ENCODE assay signal across 1 cellular context in the genomic region with DNA sequence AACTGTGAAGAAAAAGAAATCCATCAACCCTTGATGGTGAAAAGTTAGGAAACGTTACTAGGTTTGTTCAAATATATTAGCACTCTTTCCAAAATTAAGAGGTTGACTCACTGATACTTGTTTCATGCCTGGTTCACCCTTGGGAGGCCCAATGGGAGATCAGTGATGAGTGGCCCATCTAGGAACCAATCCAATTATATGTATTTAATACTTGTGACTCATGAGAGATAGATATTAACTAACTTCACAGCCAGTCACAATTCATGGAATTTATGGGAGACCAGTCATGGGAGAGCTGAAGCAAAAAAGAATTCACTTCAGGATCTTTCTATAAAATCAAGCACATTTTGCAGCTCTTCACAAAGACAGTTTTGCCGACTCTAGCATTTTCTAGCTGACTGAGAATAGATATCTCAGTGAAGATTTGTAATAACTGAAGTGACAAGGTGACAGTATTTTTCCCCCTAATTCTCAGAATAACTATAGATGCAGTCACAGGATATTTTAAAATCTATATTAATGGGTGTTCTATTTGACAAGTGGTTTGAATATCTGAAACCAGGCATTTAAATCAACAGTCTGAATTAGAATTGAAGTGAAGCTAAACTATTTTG.
TF ChIP-seq lines count a peak whose summit lies in the region.

No MANE protein-coding gene starts in this region.

TF ChIP-seq in SK-N-SH treated with all-trans-retinoic acid at 6 μM for 48 hours, 23 proteins besides CTCF, POLR2A, EP300 and RAD21 (continued from another document):
- TF ChIP-seq, protein P1, sequence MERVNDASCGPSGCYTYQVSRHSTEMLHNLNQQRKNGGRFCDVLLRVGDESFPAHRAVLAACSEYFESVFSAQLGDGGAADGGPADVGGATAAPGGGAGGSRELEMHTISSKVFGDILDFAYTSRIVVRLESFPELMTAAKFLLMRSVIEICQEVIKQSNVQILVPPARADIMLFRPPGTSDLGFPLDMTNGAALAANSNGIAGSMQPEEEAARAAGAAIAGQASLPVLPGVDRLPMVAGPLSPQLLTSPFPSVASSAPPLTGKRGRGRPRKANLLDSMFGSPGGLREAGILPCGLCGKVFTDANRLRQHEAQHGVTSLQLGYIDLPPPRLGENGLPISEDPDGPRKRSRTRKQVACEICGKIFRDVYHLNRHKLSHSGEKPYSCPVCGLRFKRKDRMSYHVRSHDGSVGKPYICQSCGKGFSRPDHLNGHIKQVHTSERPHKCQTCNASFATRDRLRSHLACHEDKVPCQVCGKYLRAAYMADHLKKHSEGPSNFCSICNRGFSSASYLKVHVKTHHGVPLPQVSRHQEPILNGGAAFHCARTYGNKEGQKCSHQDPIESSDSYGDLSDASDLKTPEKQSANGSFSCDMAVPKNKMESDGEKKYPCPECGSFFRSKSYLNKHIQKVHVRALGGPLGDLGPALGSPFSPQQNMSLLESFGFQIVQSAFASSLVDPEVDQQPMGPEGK (CRISPR knock-in tag; IDR thresholded peaks at IDR 0.05; ENCODE audit: borderline replicate concordance) = no peak
- TF ChIP-seq ISL1 (CRISPR knock-in tag; IDR thresholded peaks at IDR 0.05) (no peak), ESRRG (CRISPR knock-in tag; IDR thresholded peaks at IDR 0.05) (no peak), GLIS3 (CRISPR knock-in tag; IDR thresholded peaks at IDR 0.05) (no peak), ZC3H10 (CRISPR knock-in tag; IDR thresholded peaks at IDR 0.05) (no peak), RARB (CRISPR knock-in tag; IDR thresholded peaks at IDR 0.05) (no peak), ZFP30 (CRISPR knock-in tag; IDR thresholded peaks at IDR 0.05) (no peak)
- TF ChIP-seq, protein P2, sequence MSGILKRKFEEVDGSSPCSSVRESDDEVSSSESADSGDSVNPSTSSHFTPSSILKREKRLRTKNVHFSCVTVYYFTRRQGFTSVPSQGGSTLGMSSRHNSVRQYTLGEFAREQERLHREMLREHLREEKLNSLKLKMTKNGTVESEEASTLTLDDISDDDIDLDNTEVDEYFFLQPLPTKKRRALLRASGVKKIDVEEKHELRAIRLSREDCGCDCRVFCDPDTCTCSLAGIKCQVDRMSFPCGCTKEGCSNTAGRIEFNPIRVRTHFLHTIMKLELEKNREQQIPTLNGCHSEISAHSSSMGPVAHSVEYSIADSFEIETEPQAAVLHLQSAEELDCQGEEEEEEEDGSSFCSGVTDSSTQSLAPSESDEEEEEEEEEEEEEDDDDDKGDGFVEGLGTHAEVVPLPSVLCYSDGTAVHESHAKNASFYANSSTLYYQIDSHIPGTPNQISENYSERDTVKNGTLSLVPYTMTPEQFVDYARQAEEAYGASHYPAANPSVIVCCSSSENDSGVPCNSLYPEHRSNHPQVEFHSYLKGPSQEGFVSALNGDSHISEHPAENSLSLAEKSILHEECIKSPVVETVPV (CRISPR knock-in tag; IDR thresholded peaks at IDR 0.05) = no peak
- TF ChIP-seq, protein P3, sequence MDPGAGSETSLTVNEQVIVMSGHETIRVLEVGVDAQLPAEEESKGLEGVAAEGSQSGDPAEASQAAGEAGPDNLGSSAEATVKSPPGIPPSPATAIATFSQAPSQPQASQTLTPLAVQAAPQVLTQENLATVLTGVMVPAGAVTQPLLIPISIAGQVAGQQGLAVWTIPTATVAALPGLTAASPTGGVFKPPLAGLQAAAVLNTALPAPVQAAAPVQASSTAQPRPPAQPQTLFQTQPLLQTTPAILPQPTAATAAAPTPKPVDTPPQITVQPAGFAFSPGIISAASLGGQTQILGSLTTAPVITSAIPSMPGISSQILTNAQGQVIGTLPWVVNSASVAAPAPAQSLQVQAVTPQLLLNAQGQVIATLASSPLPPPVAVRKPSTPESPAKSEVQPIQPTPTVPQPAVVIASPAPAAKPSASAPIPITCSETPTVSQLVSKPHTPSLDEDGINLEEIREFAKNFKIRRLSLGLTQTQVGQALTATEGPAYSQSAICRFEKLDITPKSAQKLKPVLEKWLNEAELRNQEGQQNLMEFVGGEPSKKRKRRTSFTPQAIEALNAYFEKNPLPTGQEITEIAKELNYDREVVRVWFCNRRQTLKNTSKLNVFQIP (CRISPR knock-in tag; IDR thresholded peaks at IDR 0.05; ENCODE audit: borderline replicate concordance, low read depth) = no peak
- TF ChIP-seq, protein P4, sequence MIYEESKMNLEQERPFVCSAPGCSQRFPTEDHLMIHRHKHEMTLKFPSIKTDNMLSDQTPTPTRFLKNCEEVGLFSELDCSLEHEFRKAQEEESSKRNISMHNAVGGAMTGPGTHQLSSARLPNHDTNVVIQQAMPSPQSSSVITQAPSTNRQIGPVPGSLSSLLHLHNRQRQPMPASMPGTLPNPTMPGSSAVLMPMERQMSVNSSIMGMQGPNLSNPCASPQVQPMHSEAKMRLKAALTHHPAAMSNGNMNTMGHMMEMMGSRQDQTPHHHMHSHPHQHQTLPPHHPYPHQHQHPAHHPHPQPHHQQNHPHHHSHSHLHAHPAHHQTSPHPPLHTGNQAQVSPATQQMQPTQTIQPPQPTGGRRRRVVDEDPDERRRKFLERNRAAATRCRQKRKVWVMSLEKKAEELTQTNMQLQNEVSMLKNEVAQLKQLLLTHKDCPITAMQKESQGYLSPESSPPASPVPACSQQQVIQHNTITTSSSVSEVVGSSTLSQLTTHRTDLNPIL (CRISPR knock-in tag; IDR thresholded peaks at IDR 0.05; ENCODE audit: low read depth) = no peak
